1 cellular context compared by ENCODE assay signal in the genomic region with DNA sequence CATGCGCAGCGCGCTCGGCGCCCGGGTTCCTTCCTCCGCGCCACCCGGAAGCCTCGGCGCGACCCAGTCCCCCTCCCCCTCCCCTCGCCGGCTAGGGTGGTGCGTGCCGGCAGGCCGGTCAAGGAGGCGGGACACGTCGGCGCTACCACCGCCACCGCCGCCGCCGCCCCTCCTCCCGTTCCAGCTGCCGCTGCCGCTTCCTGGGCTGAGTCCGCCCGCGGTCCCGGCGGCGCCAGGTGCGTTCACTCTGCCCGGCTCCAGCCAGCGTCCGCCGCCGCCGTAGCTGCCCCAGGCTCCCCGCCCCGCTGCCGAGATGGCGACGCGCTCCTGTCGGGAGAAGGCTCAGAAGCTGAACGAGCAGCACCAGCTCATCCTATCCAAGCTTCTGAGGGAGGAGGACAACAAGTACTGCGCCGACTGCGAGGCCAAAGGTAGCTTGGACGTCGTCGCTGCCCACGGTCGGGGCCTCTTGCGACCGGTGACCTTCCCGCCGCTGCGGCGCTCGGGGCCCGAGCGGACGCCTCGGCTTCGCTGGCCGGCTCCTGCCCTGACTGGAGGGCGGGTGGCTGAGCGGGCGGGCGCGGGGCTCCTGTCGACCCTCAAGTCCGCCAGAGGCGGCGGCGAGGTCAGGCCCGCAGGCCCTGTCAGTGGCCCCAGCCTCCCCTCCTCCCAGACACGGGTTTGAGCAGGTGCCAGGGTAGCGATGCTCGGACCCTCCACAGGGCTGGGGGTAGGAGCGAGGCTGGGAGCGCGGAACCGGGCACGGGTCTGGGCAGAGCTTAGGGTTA.
TF ChIP-seq lines count a peak whose summit lies in the region.

SMAP1 (plus strand) TSS at position 173 of the 788 bp plus-strand sequence; CDS start at position 314, 141 bp downstream.

TF ChIP-seq in K562, 482 proteins besides CTCF, POLR2A, EP300 and RAD21 (continued from another document and continues in another):
- TF ChIP-seq PRPF4 (IDR thresholded peaks at IDR 0.05; ENCODE audit: insufficient read depth, low read depth, low read length, poor library complexity, severe bottlenecking) = peak; percentile 43
- TF ChIP-seq IRF1 (CRISPR knock-in tag; IDR thresholded peaks at IDR 0.05; ENCODE audit: borderline replicate concordance) = no peak
- TF ChIP-seq FOXA3 (CRISPR knock-in tag; conservative IDR thresholded peaks at IDR 0.05 in 1 of 2, IDR thresholded peaks at IDR 0.05 in 1 of 2) = peak in 1 of 2 experiments; percentile 68; a peak in 1 of 4 replicates
- TF ChIP-seq ARNT (IDR thresholded peaks at IDR 0.05) = no peak
- TF ChIP-seq ELF1 (tag; IDR thresholded peaks at IDR 0.05) = peak; percentile 95
- TF ChIP-seq ATF7 (IDR thresholded peaks at IDR 0.05) = peak; percentile 69; the same call in 1 of the 2 replicates
- peak; percentile 21 for TF ChIP-seq EGR1 (conservative IDR thresholded peaks at IDR 0.05)
- TF ChIP-seq RERE (CRISPR knock-in tag; IDR thresholded peaks at IDR 0.05; ENCODE audit: borderline replicate concordance) = no peak
- no peak for TF ChIP-seq ZNF324 (CRISPR knock-in tag; IDR thresholded peaks at IDR 0.05)
- TF ChIP-seq EZH2 (IDR thresholded peaks at IDR 0.05; ENCODE audit: borderline replicate concordance, low read depth, low read length) = no peak
- TF ChIP-seq BACH1 (tag; IDR thresholded peaks at IDR 0.05) = no peak
- no peak for TF ChIP-seq POU5F1 (IDR thresholded peaks at IDR 0.05; ENCODE audit: borderline replicate concordance, low read depth, low read length, partially characterized antibody)
- no peak for TF ChIP-seq CEBPG (CRISPR knock-in tag; IDR thresholded peaks at IDR 0.05)
- TF ChIP-seq CEBPG (tag; conservative IDR thresholded peaks at IDR 0.05 in 1 of 2, IDR thresholded peaks at IDR 0.05 in 1 of 2) = no peak
- TF ChIP-seq, protein P1, sequence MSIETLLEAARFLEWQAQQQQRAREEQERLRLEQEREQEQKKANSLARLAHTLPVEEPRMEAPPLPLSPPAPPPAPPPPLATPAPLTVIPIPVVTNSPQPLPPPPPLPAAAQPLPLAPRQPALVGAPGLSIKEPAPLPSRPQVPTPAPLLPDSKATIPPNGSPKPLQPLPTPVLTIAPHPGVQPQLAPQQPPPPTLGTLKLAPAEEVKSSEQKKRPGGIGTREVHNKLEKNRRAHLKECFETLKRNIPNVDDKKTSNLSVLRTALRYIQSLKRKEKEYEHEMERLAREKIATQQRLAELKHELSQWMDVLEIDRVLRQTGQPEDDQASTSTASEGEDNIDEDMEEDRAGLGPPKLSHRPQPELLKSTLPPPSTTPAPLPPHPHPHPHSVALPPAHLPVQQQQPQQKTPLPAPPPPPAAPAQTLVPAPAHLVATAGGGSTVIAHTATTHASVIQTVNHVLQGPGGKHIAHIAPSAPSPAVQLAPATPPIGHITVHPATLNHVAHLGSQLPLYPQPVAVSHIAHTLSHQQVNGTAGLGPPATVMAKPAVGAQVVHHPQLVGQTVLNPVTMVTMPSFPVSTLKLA (conservative IDR thresholded peaks at IDR 0.05) = peak in 1 of 2 experiments; percentile 67; a peak in 2 of 4 replicates
- TF ChIP-seq SIX5 (IDR thresholded peaks at IDR 0.05; ENCODE audit: borderline replicate concordance in 1 of 2, insufficient read depth in 1 of 2, low read depth in 1 of 2, low read length in 2 of 2) = no peak
- TF ChIP-seq ZNF134 (CRISPR knock-in tag; conservative IDR thresholded peaks at IDR 0.05) = no peak
- TF ChIP-seq SAFB2 (IDR thresholded peaks at IDR 0.05; ENCODE audit: borderline replicate concordance, low read depth, low read length, severe bottlenecking) = no peak
- TF ChIP-seq BMI1 (IDR thresholded peaks at IDR 0.05; ENCODE audit: low read length) = no peak
- TF ChIP-seq ZNF311 (CRISPR knock-in tag; IDR thresholded peaks at IDR 0.05) = no peak
- TF ChIP-seq ZBTB7A (IDR thresholded peaks at IDR 0.05; ENCODE audit: borderline replicate concordance, control insufficient read depth, low read depth, low read length) = peak; percentile 76; the same call in 1 of the 2 replicates
- no peak for TF ChIP-seq PHB (CRISPR knock-in tag; IDR thresholded peaks at IDR 0.05)
- no peak for TF ChIP-seq ZNF395 (CRISPR knock-in tag; IDR thresholded peaks at IDR 0.05)
- TF ChIP-seq, protein P2, sequence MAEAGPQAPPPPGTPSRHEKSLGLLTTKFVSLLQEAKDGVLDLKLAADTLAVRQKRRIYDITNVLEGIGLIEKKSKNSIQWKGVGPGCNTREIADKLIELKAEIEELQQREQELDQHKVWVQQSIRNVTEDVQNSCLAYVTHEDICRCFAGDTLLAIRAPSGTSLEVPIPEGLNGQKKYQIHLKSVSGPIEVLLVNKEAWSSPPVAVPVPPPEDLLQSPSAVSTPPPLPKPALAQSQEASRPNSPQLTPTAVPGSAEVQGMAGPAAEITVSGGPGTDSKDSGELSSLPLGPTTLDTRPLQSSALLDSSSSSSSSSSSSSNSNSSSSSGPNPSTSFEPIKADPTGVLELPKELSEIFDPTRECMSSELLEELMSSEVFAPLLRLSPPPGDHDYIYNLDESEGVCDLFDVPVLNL (CRISPR knock-in tag; IDR thresholded peaks at IDR 0.05; ENCODE audit: low read depth) = no peak
- TF ChIP-seq ZBTB34 (CRISPR knock-in tag; IDR thresholded peaks at IDR 0.05) = 0 out of 2 replicates have a peak, but pooled peaks have one; percentile 39
- TF ChIP-seq RUNX1 (IDR thresholded peaks at IDR 0.05; ENCODE audit: low read depth) = no peak
- TF ChIP-seq THRA (IDR thresholded peaks at IDR 0.05) = no peak
- TF ChIP-seq FOSL1 (tag; conservative IDR thresholded peaks at IDR 0.05) = peak; percentile 23; the same call in 1 of the 2 replicates
- TF ChIP-seq NFIX (CRISPR knock-in tag; IDR thresholded peaks at IDR 0.05; ENCODE audit: low read depth) = no peak
- TF ChIP-seq ZEB2 (IDR thresholded peaks at IDR 0.05) = no peak
- TF ChIP-seq ZNF75A (CRISPR knock-in tag; IDR thresholded peaks at IDR 0.05) = no peak
- TF ChIP-seq FOXA1 (IDR thresholded peaks at IDR 0.05; ENCODE audit: borderline replicate concordance) = no peak
- TF ChIP-seq ILF3 (IDR thresholded peaks at IDR 0.05; ENCODE audit: borderline replicate concordance) = no peak
- TF ChIP-seq, protein P3, sequence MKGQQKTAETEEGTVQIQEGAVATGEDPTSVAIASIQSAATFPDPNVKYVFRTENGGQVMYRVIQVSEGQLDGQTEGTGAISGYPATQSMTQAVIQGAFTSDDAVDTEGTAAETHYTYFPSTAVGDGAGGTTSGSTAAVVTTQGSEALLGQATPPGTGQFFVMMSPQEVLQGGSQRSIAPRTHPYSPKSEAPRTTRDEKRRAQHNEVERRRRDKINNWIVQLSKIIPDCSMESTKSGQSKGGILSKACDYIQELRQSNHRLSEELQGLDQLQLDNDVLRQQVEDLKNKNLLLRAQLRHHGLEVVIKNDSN (CRISPR knock-in tag; IDR thresholded peaks at IDR 0.05) = no peak; the same call in 1 of the 2 replicates
- peak; percentile 13 for TF ChIP-seq ZFP36 (IDR thresholded peaks at IDR 0.05; ENCODE audit: low read depth, low read length, partially characterized antibody)
- TF ChIP-seq HMG20B (CRISPR knock-in tag; IDR thresholded peaks at IDR 0.05) = no peak
- TF ChIP-seq POLR2H (tag; IDR thresholded peaks at IDR 0.05; ENCODE audit: low read depth) = peak; percentile 44
- no peak for TF ChIP-seq MAFF (IDR thresholded peaks at IDR 0.05; ENCODE audit: low read length)
- TF ChIP-seq MEF2A (IDR thresholded peaks at IDR 0.05; ENCODE audit: control insufficient read depth, low read depth, low read length) = no peak
- no peak for TF ChIP-seq ZBTB17 (CRISPR knock-in tag; IDR thresholded peaks at IDR 0.05)
- no peak for TF ChIP-seq JUNB (CRISPR knock-in tag; conservative IDR thresholded peaks at IDR 0.05)
- no peak for TF ChIP-seq SNRNP70 (optimal IDR thresholded peaks at IDR 0.05; ENCODE audit: low read depth, low read length)
- no peak for TF ChIP-seq SMARCA4 (IDR thresholded peaks at IDR 0.05)
- TF ChIP-seq KLF1 (tag; IDR thresholded peaks at IDR 0.05) = 0 out of 2 replicates have a peak, but pooled peaks have one; percentile 14
